ENCODE assay signal across 8 cellular contexts in genomic region chr20:28603218-28603577, GRCh38.
DNase-seq lines count a peak whose midpoint lies in the region; ATAC-seq and TF ChIP-seq lines count a peak whose summit lies in the region.
"Not testable (repeated sequence)": the region's sequence is repeated elsewhere in the genome, so short reads cannot be mapped to it uniquely, and the experiment has no call there.

No MANE protein-coding gene starts in this region.

- CTCF ChIA-PET in Caco-2 (lab: Charles Lee); OCI-LY7 (lab: Charles Lee; ENCODE audit: unreplicated experiment): not testable (repeated sequence)

- not testable (repeated sequence) for H4K8ac ChIP-seq in mesenchymal stem cell (ENCODE audit: low read length)

- H2AFZ ChIP-seq in OCI-LY7 (ENCODE audit: low read length) (peak overlapping the region; percentile 96), mesenchymal stem cell (ENCODE audit: low read depth, low read length) (peak overlapping the region; percentile 85)

- H2BK120ac ChIP-seq in mesenchymal stem cell (ENCODE audit: low read depth, low read length), result not testable (repeated sequence)

- H3K27ac ChIP-seq in OCI-LY7 (ENCODE audit: low read depth, low read length, poor library complexity, severe bottlenecking); mesenchymal stem cell (ENCODE audit: low read length, poor library complexity, severe bottlenecking); urinary bladder (ENCODE audit: low read depth): not testable (repeated sequence)

- not testable (repeated sequence) for ATAC-seq in activated T-cell treated with anti-CD3 and anti-CD28 coated beads, Interleukin-2, amount 50 U/mL, for 72 hours (replicated peaks in 1 of 2); central memory CD8-positive, alpha-beta T cell (replicated peaks; ENCODE audit: extremely low read depth, poor library complexity, severe bottlenecking)

- not testable (repeated sequence) for TF ChIP-seq CTCF in Caco-2 (IDR thresholded peaks at IDR 0.05; ENCODE audit: insufficient read depth in 1 of 2, low read depth in 1 of 2, low read length in 1 of 2, severe bottlenecking in 1 of 2, unreplicated experiment in 1 of 2); OCI-LY7 (conservative IDR thresholded peaks at IDR 0.05; ENCODE audit: low read length); glutamatergic neuron (IDR thresholded peaks at IDR 0.05; ENCODE audit: partially characterized antibody, unreplicated experiment)

- H3K9me2 ChIP-seq in OCI-LY7 (ENCODE audit: insufficient read depth, low read length), result not testable (repeated sequence)

- H3K23ac ChIP-seq in mesenchymal stem cell (ENCODE audit: low read length in 2 of 2), result not testable (repeated sequence)

- not testable (repeated sequence) for H3K79me2 ChIP-seq in OCI-LY7 (ENCODE audit: insufficient read depth, low read depth, low read length)

- not testable (repeated sequence) for H3K14ac ChIP-seq in mesenchymal stem cell (ENCODE audit: low read length in 2 of 2)

- intact Hi-C loops in Caco-2 (cut with micrococcal nuclease; ENCODE audit: unreplicated experiment); OCI-LY7 (cut with micrococcal nuclease; ENCODE audit: unreplicated experiment): not testable (repeated sequence)

- H4K20me1 ChIP-seq in OCI-LY7 (ENCODE audit: insufficient read depth, low read length), result not testable (repeated sequence)

- peak overlapping the region; percentile 90 for H4K91ac ChIP-seq in mesenchymal stem cell (ENCODE audit: low read length)

- H3K18ac ChIP-seq in mesenchymal stem cell (ENCODE audit: low read depth in 1 of 2, low read length in 2 of 2), result not testable (repeated sequence)

- not testable (repeated sequence) for H3K4me1 Mint-ChIP-seq in Caco-2 (ENCODE audit: low read depth, unreplicated experiment); glutamatergic neuron (ENCODE audit: low read depth, unreplicated experiment)
- peaks cover 21% of the 10 kb centered on the region for H3K4me1 Mint-ChIP-seq in activated T-cell treated with anti-CD3 and anti-CD28 coated beads, Interleukin-2, amount 50 U/mL, for 72 hours (ENCODE audit: low read depth)
- peaks cover 28% of the 10 kb centered on the region for H3K4me1 Mint-ChIP-seq in central memory CD8-positive, alpha-beta T cell

- H3K79me1 ChIP-seq in mesenchymal stem cell (replicated peaks; ENCODE audit: low read length, poor library complexity, severe bottlenecking), result not testable (repeated sequence)

- not testable (repeated sequence) for H3K27me3 Mint-ChIP-seq in Caco-2 (ENCODE audit: insufficient read depth, unreplicated experiment); activated T-cell treated with anti-CD3 and anti-CD28 coated beads, Interleukin-2, amount 50 U/mL, for 72 hours (ENCODE audit: low read depth); central memory CD8-positive, alpha-beta T cell
- peaks cover 11% of the 10 kb centered on the region for H3K27me3 Mint-ChIP-seq in glutamatergic neuron (ENCODE audit: unreplicated experiment)

- H3K4me3 Mint-ChIP-seq in Caco-2 (ENCODE audit: unreplicated experiment) (peak overlapping the region; percentile 27), glutamatergic neuron (ENCODE audit: unreplicated experiment) (peak overlapping the region; percentile 98)
- H3K4me3 Mint-ChIP-seq in activated T-cell treated with anti-CD3 and anti-CD28 coated beads, Interleukin-2, amount 50 U/mL, for 72 hours, result peak overlapping the region; percentile 71 to 96
- peak overlapping the region; percentile 96 for H3K4me3 Mint-ChIP-seq in central memory CD8-positive, alpha-beta T cell

- H2BK15ac ChIP-seq in mesenchymal stem cell (ENCODE audit: low read depth, poor library complexity, severe bottlenecking), result not testable (repeated sequence)

- not testable (repeated sequence) for H3K27me3 ChIP-seq in Caco-2 (replicated peaks; ENCODE audit: control insufficient read depth, insufficient read depth, low read length); mesenchymal stem cell (ENCODE audit: control insufficient read depth in 1 of 2, insufficient read depth in 1 of 2, low read length in 2 of 2)

- peak overlapping the region; percentile 93 for H3K9ac ChIP-seq in mesenchymal stem cell (ENCODE audit: low read length)

- POLR2A ChIA-PET in Caco-2 (lab: Charles Lee); OCI-LY7 (lab: Charles Lee): not testable (repeated sequence)

- H3K4me2 ChIP-seq in OCI-LY7 (ENCODE audit: low read length) (peak overlapping the region; percentile 69), mesenchymal stem cell (ENCODE audit: low read length, poor library complexity, severe bottlenecking) (peak overlapping the region; percentile 53)

- H3K4ac ChIP-seq in mesenchymal stem cell (ENCODE audit: low read depth in 1 of 2, low read length in 2 of 2), result peak overlapping the region in 1 of 2 experiments; percentile 28

- H3K36me3 Mint-ChIP-seq in Caco-2 (ENCODE audit: insufficient read depth, unreplicated experiment); activated T-cell treated with anti-CD3 and anti-CD28 coated beads, Interleukin-2, amount 50 U/mL, for 72 hours (ENCODE audit: insufficient read depth in 2 of 2); central memory CD8-positive, alpha-beta T cell (ENCODE audit: insufficient read depth); glutamatergic neuron (ENCODE audit: unreplicated experiment): not testable (repeated sequence)

- not testable (repeated sequence) for H3K4me1 ChIP-seq in Caco-2; OCI-LY7 (ENCODE audit: insufficient read depth, low read length, poor library complexity, severe bottlenecking); mesenchymal stem cell (ENCODE audit: control insufficient read depth, insufficient read depth, low read depth, low read length); urinary bladder (ENCODE audit: insufficient read depth)

- H2AK5ac ChIP-seq in mesenchymal stem cell (ENCODE audit: low read length, severe bottlenecking), result not testable (repeated sequence)

- not testable (repeated sequence) for H3K27ac Mint-ChIP-seq in Caco-2 (ENCODE audit: unreplicated experiment)
- peak overlapping the region; percentile 7 for H3K27ac Mint-ChIP-seq in activated T-cell treated with anti-CD3 and anti-CD28 coated beads, Interleukin-2, amount 50 U/mL, for 72 hours
- peak overlapping the region; percentile 89 for H3K27ac Mint-ChIP-seq in central memory CD8-positive, alpha-beta T cell (ENCODE audit: low read depth)
- H3K27ac Mint-ChIP-seq in glutamatergic neuron (ENCODE audit: unreplicated experiment), result peak overlapping the region; percentile 65

- not testable (repeated sequence) for DNase-seq in Caco-2; OCI-LY7 (ENCODE audit: low spot score); activated T-cell treated with anti-CD3 and anti-CD28 coated beads, Interleukin-2, amount 50 U/mL, for 72 hours; central memory CD8-positive, alpha-beta T cell (ENCODE audit: low spot score in 2 of 2); glutamatergic neuron; mesenchymal stem cell; skeletal muscle cell (ENCODE audit: low read depth)

- not testable (repeated sequence) for H2BK5ac ChIP-seq in mesenchymal stem cell (ENCODE audit: low read depth, low read length, poor library complexity, severe bottlenecking)

- not testable (repeated sequence) for H2BK12ac ChIP-seq in mesenchymal stem cell (ENCODE audit: low read length in 2 of 2)

- not testable (repeated sequence) for BruUV-seq in Caco-2 (replicated peaks; lab: Mats Ljungman, UMichigan); OCI-LY7 (replicated peaks; lab: Mats Ljungman, UMichigan)

- H3K4me3 ChIP-seq in Caco-2 (ENCODE audit: low read depth, low read length) (peak overlapping the region; percentile 48), OCI-LY7 (ENCODE audit: low read depth, low read length, poor library complexity, severe bottlenecking) (peak overlapping the region; percentile 85), mesenchymal stem cell (ENCODE audit: insufficient read depth in 1 of 2, low read depth in 1 of 2, low read length in 2 of 2) (peak overlapping the region in 1 of 2 experiments; percentile 90), skeletal muscle cell (ENCODE audit: low read depth, low read length) (peak overlapping the region; percentile 70), urinary bladder (ENCODE audit: low read depth, low read length) (peak overlapping the region; percentile 65)

- H3K9me3 ChIP-seq in Caco-2; OCI-LY7 (ENCODE audit: low read length); mesenchymal stem cell (ENCODE audit: control insufficient read depth, low read length): not testable (repeated sequence)

- H3K36me3 ChIP-seq in Caco-2 (ENCODE audit: control insufficient read depth, insufficient read depth, low read length); OCI-LY7 (ENCODE audit: insufficient read depth, low read length); mesenchymal stem cell (ENCODE audit: control insufficient read depth in 1 of 2, insufficient read depth in 2 of 2, low read depth in 1 of 2, low read length in 2 of 2); urinary bladder (ENCODE audit: insufficient read depth): not testable (repeated sequence)

- H3K9me3 Mint-ChIP-seq in Caco-2 (ENCODE audit: unreplicated experiment), result peaks cover 33% of the 10 kb centered on the region
- not testable (repeated sequence) for H3K9me3 Mint-ChIP-seq in activated T-cell treated with anti-CD3 and anti-CD28 coated beads, Interleukin-2, amount 50 U/mL, for 72 hours; central memory CD8-positive, alpha-beta T cell; glutamatergic neuron (ENCODE audit: unreplicated experiment)

- WGBS in mesenchymal stem cell, result 85% methylated on average over 15 of the region's 17 CpGs
- WGBS in urinary bladder, result 64% methylated on average over 17 of the region's 17 CpGs

Comparison
In these comparisons a context has a peak if more than half of its experiments do, and no peak if none do; other contexts are left out.
1. H3K4me3 Mint-ChIP-seq: peak in every context shown above with its lines; median percentile 98 in glutamatergic neuron; 96 in central memory CD8-positive, alpha-beta T cell; 84 in activated T-cell treated with anti-CD3 and anti-CD28 coated beads, Interleukin-2, amount 50 U/mL, for 72 hours; 27 in Caco-2.